Comparison of ENCODE assay signal across 25 cellular contexts in the genomic region with DNA sequence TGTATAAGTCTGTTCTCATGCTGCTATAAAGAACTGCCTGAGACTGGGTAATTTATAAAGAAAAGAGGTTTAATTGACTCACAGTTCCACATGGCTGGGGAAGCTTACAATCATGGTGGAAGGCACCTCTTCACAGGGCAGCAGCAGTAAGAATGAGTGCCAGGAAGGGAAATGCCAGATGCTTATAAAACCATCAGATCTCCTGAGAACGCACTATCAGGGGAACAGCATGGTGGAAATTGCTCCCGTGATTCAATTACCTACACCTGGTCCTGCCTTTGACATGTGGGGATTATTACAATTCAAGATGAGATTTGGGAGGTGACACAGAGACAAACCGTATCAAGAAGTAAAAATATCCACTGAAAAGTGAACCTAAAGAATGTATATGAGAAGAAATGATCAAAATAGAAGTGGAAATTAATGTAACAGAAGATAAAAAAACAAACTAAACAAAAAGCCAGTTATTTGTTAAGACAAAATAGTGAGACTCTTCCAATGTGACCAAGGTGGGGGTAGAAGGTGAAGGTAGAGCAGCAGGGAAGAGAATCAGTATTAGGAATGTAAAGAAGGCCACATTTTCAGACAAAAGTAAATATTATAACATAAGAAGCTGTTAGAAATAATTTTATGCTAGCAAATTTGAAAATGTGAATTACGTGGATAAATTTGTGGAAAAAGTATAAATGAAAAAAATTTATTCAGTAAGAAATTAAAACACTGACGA.
DNase-seq lines count a peak whose midpoint lies in the region; ATAC-seq and TF ChIP-seq lines count a peak whose summit lies in the region.
"Had no signal": no experiment of that assay in that cellular context is flagged by ENCODE, and none has a peak within 500 bp of the region (broad histone marks: within the 10 kb centered on the region; RNA-seq: fewer than 3 reads in every experiment).

No MANE protein-coding gene starts in this region.

- no peak overlapping the region for H3K27ac ChIP-seq in smooth muscle cell (ENCODE audit: low read depth)
- no peak overlapping the region for H3K27ac ChIP-seq in left lung
- H3K27ac ChIP-seq: A549, right atrium auricular region, VCaP had no signal

- no peaks in the 10 kb centered on the region for H4K20me1 ChIP-seq in smooth muscle cell (ENCODE audit: low read depth)

- H3F3A ChIP-seq in smooth muscle cell (ENCODE audit: low read depth), result no peaks in the 10 kb centered on the region

- no peaks in the 10 kb centered on the region for H3K36me3 Mint-ChIP-seq in glutamatergic neuron (ENCODE audit: unreplicated experiment)

- H3K4me3 ChIP-seq in smooth muscle cell, result peak overlapping the region; percentile 41
- H3K4me3 ChIP-seq in left lung, result no peak overlapping the region
- H3K4me3 ChIP-seq: A549, right atrium auricular region had no signal

- intact Hi-C loops in left lung (cut with DNase I), result no loop called here

- no peak for ATAC-seq in left lung
- no peak for ATAC-seq in HG03520 (IDR thresholded peaks at IDR 0.05; ENCODE audit: unreplicated experiment)
- ATAC-seq: A549; left cardiac atrium; stimulated activated naive B cell treated with anti-CD40 and anti-IgM and Interleukin-4, amounts not matched to agents 10 μg/mL and 1 μg/mL and 100 μg/mL, for 72 hours; T-helper 17 cell had no signal

- no peaks in the 10 kb centered on the region for H3K79me2 ChIP-seq in smooth muscle cell (ENCODE audit: low read depth)

- H2AFZ ChIP-seq in smooth muscle cell (ENCODE audit: low read depth), result no peak overlapping the region

- H3K4me1 Mint-ChIP-seq in glutamatergic neuron (ENCODE audit: low read depth, unreplicated experiment), result peaks cover 9% of the 10 kb centered on the region
- H3K4me1 Mint-ChIP-seq: stimulated activated naive B cell treated with anti-CD40 and anti-IgM and Interleukin-4, amounts not matched to agents 10 μg/mL and 1 μg/mL and 100 μg/mL, for 72 hours; T-helper 17 cell had no signal

- H3K27me3 Mint-ChIP-seq in glutamatergic neuron (ENCODE audit: unreplicated experiment), result peaks cover 3% of the 10 kb centered on the region
- H3K27me3 Mint-ChIP-seq: stimulated activated naive B cell treated with anti-CD40 and anti-IgM and Interleukin-4, amounts not matched to agents 10 μg/mL and 1 μg/mL and 100 μg/mL, for 72 hours; T-helper 17 cell had no signal

- peak overlapping the region; percentile 53 for H3K27ac Mint-ChIP-seq in glutamatergic neuron (ENCODE audit: unreplicated experiment)
- H3K27ac Mint-ChIP-seq: stimulated activated naive B cell treated with anti-CD40 and anti-IgM and Interleukin-4, amounts not matched to agents 10 μg/mL and 1 μg/mL and 100 μg/mL, for 72 hours; T-helper 17 cell had no signal

- H3K4me1 ChIP-seq in smooth muscle cell (ENCODE audit: low read depth), result no peaks in the 10 kb centered on the region
- H3K4me1 ChIP-seq in left lung, result no peaks in the 10 kb centered on the region
- H3K4me1 ChIP-seq: A549, right atrium auricular region had no signal

- WGBS in smooth muscle cell (ENCODE audit: low lambda C conversion rate), result 81% methylated on average over 5 of the region's 5 CpGs

- H3K36me3 ChIP-seq in smooth muscle cell (ENCODE audit: low read depth), result no peaks in the 10 kb centered on the region
- H3K36me3 ChIP-seq in left lung, result no peaks in the 10 kb centered on the region
- H3K36me3 ChIP-seq: right atrium auricular region had no signal

- H3K4me2 ChIP-seq in smooth muscle cell, result peak overlapping the region; percentile 68
- H3K4me2 ChIP-seq: A549 had no signal

- DNase-seq in SHP77 (lab: John Stamatoyannopoulos, UW), result peak; percentile 3 to 9
- no peak for DNase-seq in SHP77 treated with DMSO at 0.1 percent for 48 hours (lab: John Stamatoyannopoulos, UW)
- DNase-seq in NCI-H2171 treated with DMSO at 0.1 percent for 48 hours (lab: John Stamatoyannopoulos, UW), result peak; percentile 76
- no peak for DNase-seq in glutamatergic neuron
- no peak for DNase-seq in smooth muscle cell (lab: John Stamatoyannopoulos, UW; ENCODE audit: unreplicated experiment)
- DNase-seq in left lung, result no peak
- DNase-seq in NCI-H2107 (lab: John Stamatoyannopoulos, UW), result no peak
- DNase-seq: activated CD4-positive, alpha-beta T cell treated with anti-CD3 and anti-CD28 coated beads, Interleukin-2, amount 50 U/mL, for 4 hours; activated naive CD4-positive, alpha-beta T cell treated with Interleukin-2 at 50 U/mL for 16 hours; anterior cingulate cortex; C1 segment of cervical spinal cord; hypothalamus; Karpas-422; left cardiac atrium; NCI-H1092 treated with DMSO at 0.1 percent for 48 hours; NCI-H226; nucleus accumbens; SIG-M5; stimulated activated CD4-positive, alpha-beta T cell treated with anti-CD3 and anti-CD28 coated beads, Interleukin-15, amount 100 ng/mL, for 24 hours; stimulated activated naive B cell treated with anti-CD40 and anti-IgM and Interleukin-4, amounts not matched to agents 10 μg/mL and 1 μg/mL and 100 μg/mL, for 72 hours; T-helper 17 cell had no signal

- H3K27me3 ChIP-seq in smooth muscle cell (ENCODE audit: low read depth) (no peaks in the 10 kb centered on the region), left lung (no peaks in the 10 kb centered on the region)
- H3K27me3 ChIP-seq: right atrium auricular region had no signal

- peaks cover 9% of the 10 kb centered on the region for H3K9me3 Mint-ChIP-seq in glutamatergic neuron (ENCODE audit: unreplicated experiment)

- H3K4me3 Mint-ChIP-seq in glutamatergic neuron (ENCODE audit: unreplicated experiment), result peak overlapping the region; percentile 86
- H3K4me3 Mint-ChIP-seq: stimulated activated naive B cell treated with anti-CD40 and anti-IgM and Interleukin-4, amounts not matched to agents 10 μg/mL and 1 μg/mL and 100 μg/mL, for 72 hours; T-helper 17 cell had no signal

- no peak for TF ChIP-seq CTCF in glutamatergic neuron (IDR thresholded peaks at IDR 0.05; ENCODE audit: partially characterized antibody, unreplicated experiment)
- TF ChIP-seq CTCF in smooth muscle cell (IDR thresholded peaks at IDR 0.05; ENCODE audit: borderline replicate concordance, insufficient read depth, poor library complexity, severe bottlenecking), result no peak
- TF ChIP-seq CTCF in left lung (IDR thresholded peaks at IDR 0.05), result no peak

- H3K9ac ChIP-seq in smooth muscle cell (ENCODE audit: low read depth), result no peak overlapping the region

- H3K9me3 ChIP-seq in smooth muscle cell (replicated peaks; ENCODE audit: low read depth), result no peaks in the 10 kb centered on the region
- H3K9me3 ChIP-seq in left lung, result peaks cover 0 to 1% of the 10 kb centered on the region in 2 donors
- H3K9me3 ChIP-seq: A549, right atrium auricular region had no signal

Comparison
In these comparisons a context has a peak if more than half of its experiments do, and no peak if none do; other contexts are left out.
1. DNase-seq: peak in SHP77 (2 of 2) and NCI-H2171 treated with DMSO at 0.1 percent for 48 hours (single experiment); none in SHP77 treated with DMSO at 0.1 percent for 48 hours (single experiment), glutamatergic neuron (single experiment), smooth muscle cell (single experiment), left lung (0 of 2) and NCI-H2107 (single experiment).